7 cellular contexts compared by ENCODE assay signal in the genomic region with DNA sequence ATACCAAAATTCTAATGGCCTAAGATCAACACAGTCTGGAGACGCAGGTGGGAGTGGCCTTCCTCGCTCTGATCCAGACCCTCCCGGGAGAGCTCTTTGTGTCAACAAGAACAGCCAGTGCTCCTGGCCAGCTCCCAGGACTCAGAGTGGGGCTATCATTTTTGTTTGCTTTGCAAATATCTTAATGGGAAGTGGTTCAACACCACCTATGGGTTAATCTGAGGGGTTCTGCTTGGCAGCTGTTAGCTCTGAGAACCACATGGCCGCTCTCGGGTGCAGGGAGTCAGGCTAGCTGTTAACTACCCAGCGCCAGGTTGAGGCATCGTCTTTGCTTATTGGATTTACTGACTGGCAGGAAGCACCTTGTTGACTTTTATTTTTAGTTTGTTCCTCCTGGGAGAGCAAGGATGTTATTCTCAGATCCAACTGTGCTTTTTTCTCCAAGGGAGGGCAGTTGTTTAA.
A peak's percentile ranks its signal among the peaks of the same experiment; 100 is the strongest.
DNase-seq lines count a peak whose midpoint lies in the region; ATAC-seq and TF ChIP-seq lines count a peak whose summit lies in the region.

No MANE protein-coding gene starts in this region.

- no peak for TF ChIP-seq POLR2A in stomach (IDR thresholded peaks at IDR 0.05)

- POLR2A ChIA-PET in CD4-positive, alpha-beta memory T cell (lab: Charles Lee; ENCODE audit: partially characterized antibody), result no interaction called here

- H3K27me3 Mint-ChIP-seq in CD4-positive, alpha-beta memory T cell, result peaks cover 9 to 21% of the 10 kb centered on the region in 2 donors

- H3K4me3 Mint-ChIP-seq in CD4-positive, alpha-beta memory T cell, result no peak overlapping the region

- TF ChIP-seq EP300 in stomach (IDR thresholded peaks at IDR 0.05), result no peak

- ATAC-seq in right cardiac atrium (peak; percentile 95 to 97), GM19455 (IDR thresholded peaks at IDR 0.05; ENCODE audit: unreplicated experiment) (no peak), GM19023 (IDR thresholded peaks at IDR 0.05; ENCODE audit: unreplicated experiment) (no peak)

- H3K36me3 ChIP-seq in MG63 (no peaks in the 10 kb centered on the region), SJSA1 (no peaks in the 10 kb centered on the region), stomach (no peaks in the 10 kb centered on the region)
- H3K36me3 ChIP-seq in CD4-positive, alpha-beta memory T cell (ENCODE audit: insufficient read depth, low read length), result no peaks in the 10 kb centered on the region

- H3K36me3 Mint-ChIP-seq in CD4-positive, alpha-beta memory T cell, result no peaks in the 10 kb centered on the region

- H3K27ac ChIP-seq in SJSA1, result no peak overlapping the region
- H3K27ac ChIP-seq in right cardiac atrium (ENCODE audit: low read length), result no peak overlapping the region
- peak overlapping the region in 3 of 5 donors; percentile 18 to 56 (median 27) for H3K27ac ChIP-seq in stomach
- no peak overlapping the region for H3K27ac ChIP-seq in CD4-positive, alpha-beta memory T cell (ENCODE audit: low read depth, low read length)

- TF ChIP-seq CTCF in stomach (IDR thresholded peaks at IDR 0.05), result no peak

- CTCF ChIA-PET in CD4-positive, alpha-beta memory T cell (lab: Charles Lee; ENCODE audit: partially characterized antibody), result interaction anchor here (0.7 kb wide), 1 partner anchor 121 kb away, joined by 3 read pairs; no protein-coding TSS in a partner anchor

- H3K27me3 ChIP-seq in MG63, result no peaks in the 10 kb centered on the region
- no peaks in the 10 kb centered on the region for H3K27me3 ChIP-seq in SJSA1 (replicated peaks)
- no peaks in the 10 kb centered on the region for H3K27me3 ChIP-seq in right cardiac atrium (ENCODE audit: control insufficient read depth, insufficient read depth)
- H3K27me3 ChIP-seq in stomach, result no peaks in the 10 kb centered on the region
- no peaks in the 10 kb centered on the region for H3K27me3 ChIP-seq in CD4-positive, alpha-beta memory T cell (ENCODE audit: insufficient read depth, low read length)

- peak; percentile 78 for DNase-seq in MG63
- peak; percentile 63 to 70 for DNase-seq in SJSA1 (ENCODE audit: low read depth in 1 of 2, low spot score in 2 of 2)
- DNase-seq in right cardiac atrium, result peak; percentile 77 to 93 (median 87)
- DNase-seq in stomach, result peak; percentile 93
- no peak for DNase-seq in CD4-positive, alpha-beta memory T cell

- H3K4me1 Mint-ChIP-seq in CD4-positive, alpha-beta memory T cell, result no peaks in the 10 kb centered on the region

- no peak overlapping the region for H3K27ac Mint-ChIP-seq in CD4-positive, alpha-beta memory T cell

- no peaks in the 10 kb centered on the region for H3K9me3 Mint-ChIP-seq in CD4-positive, alpha-beta memory T cell

- intact Hi-C loops in right cardiac atrium (cut with DNase I) (no loop called here), stomach (cut with DNase I; ENCODE audit: low total_unique reads) (no loop called here)
- intact Hi-C loops in CD4-positive, alpha-beta memory T cell (cut with micrococcal nuclease), result no loop called here

- WGBS in right cardiac atrium, result 6% methylated on average over 7 of the region's 7 CpGs
- WGBS in stomach, 5 donors, result 4 to 15% (median 8%) methylated on average over 7 of the region's 7 CpGs

- H3K4me3 ChIP-seq in MG63, result no peak overlapping the region
- H3K4me3 ChIP-seq in SJSA1, result no peak overlapping the region
- no peak overlapping the region for H3K4me3 ChIP-seq in right cardiac atrium (ENCODE audit: low read length)
- H3K4me3 ChIP-seq in stomach, result peak overlapping the region; percentile 9 to 20 (median 12)
- H3K4me3 ChIP-seq in CD4-positive, alpha-beta memory T cell (ENCODE audit: low read length in 2 of 2), result no peak overlapping the region

- H3K9me3 ChIP-seq in MG63, result no peaks in the 10 kb centered on the region; the same call in 1 of the 2 replicates
- H3K9me3 ChIP-seq in SJSA1 (replicated peaks), result no peaks in the 10 kb centered on the region
- H3K9me3 ChIP-seq in right cardiac atrium (ENCODE audit: control insufficient read depth, low read length), result no peaks in the 10 kb centered on the region
- H3K9me3 ChIP-seq in stomach, result no peaks in the 10 kb centered on the region
- H3K9me3 ChIP-seq in CD4-positive, alpha-beta memory T cell (ENCODE audit: control insufficient read depth in 1 of 2, low read length in 2 of 2), result no peaks in the 10 kb centered on the region

- H3K4me1 ChIP-seq in SJSA1 (replicated peaks) (peaks cover 39% of the 10 kb centered on the region), right cardiac atrium (ENCODE audit: control insufficient read depth, insufficient read depth, low read length) (peaks cover 8% of the 10 kb centered on the region), stomach (peaks cover 8 to 19% (median 15%) of the 10 kb centered on the region in 4 donors)
- H3K4me1 ChIP-seq in CD4-positive, alpha-beta memory T cell (ENCODE audit: insufficient read depth, low read length), result no peaks in the 10 kb centered on the region

Comparison
In these comparisons a context has a peak if more than half of its experiments do, and no peak if none do; other contexts are left out.
1. DNase-seq: peak in MG63 (single experiment), SJSA1 (2 of 2), right cardiac atrium (3 of 3) and stomach (single experiment); none in CD4-positive, alpha-beta memory T cell (0 of 5).
2. H3K4me3 ChIP-seq: peak in stomach (4 of 4); none in MG63 (single experiment), SJSA1 (single experiment), right cardiac atrium (single experiment) and CD4-positive, alpha-beta memory T cell (0 of 2).
3. H3K27ac ChIP-seq: peak in stomach (3 of 5); none in SJSA1 (single experiment), right cardiac atrium (single experiment) and CD4-positive, alpha-beta memory T cell (single experiment).
4. ATAC-seq: peak in right cardiac atrium (2 of 2); none in GM19455 (single experiment) and GM19023 (single experiment).